In genomic region chr11:121419839-121420238, GRCh38 we compare ENCODE assay signal across 21 cellular contexts. TPM values are rescaled to one million over a fixed set of nuclear protein-coding genes. Genes with fewer than 3 reads are reported as not detected.
DNase-seq lines count a peak whose midpoint lies in the region; ATAC-seq and TF ChIP-seq lines count a peak whose summit lies in the region.
"Had no signal": no experiment of that assay in that cellular context is flagged by ENCODE, and none has a peak within 500 bp of the region (broad histone marks: within the 10 kb centered on the region; RNA-seq: fewer than 3 reads in every experiment).

No MANE protein-coding gene starts in this region.

- DNase-seq in right cardiac atrium (peak in 2 of 3 donors; percentile 53 to 77), left ventricle myocardium inferior (no peak), iPS-NIHi7 (ENCODE audit: extremely low spot score) (no peak)
- DNase-seq in activated CD4-positive, alpha-beta memory T cell treated with anti-CD3 and anti-CD28 coated beads for 36 hours: no peak
- DNase-seq in activated CD8-positive, alpha-beta T cell treated with anti-CD3 and anti-CD28 coated beads, Interleukin-2, amount 10 ng/mL, durations not matched to agents 7 days and 5 days: no peak
- DNase-seq: activated T-cell treated with anti-CD3 and anti-CD28 coated beads, Interleukin-2, amount 50 U/mL, for 4 hours; Caco-2; effector CD4-positive, alpha-beta T cell; foreskin fibroblast; Kasumi-1; NCI-H1417; NCI-H2107; stimulated activated CD4-positive, alpha-beta T cell treated with anti-CD3 and anti-CD28 coated beads, Interleukin-12 subunit alpha, Interleukin-12 subunit beta, amount 100 ng/mL, for 4 hours; T-helper 9 cell had no signal

- H3K27me3 ChIP-seq in right cardiac atrium (ENCODE audit: control insufficient read depth, insufficient read depth): no peaks in the 10 kb centered on the region
- H3K27me3 ChIP-seq in left ventricle myocardium inferior (ENCODE audit: low read depth): no peaks in the 10 kb centered on the region
- no peaks in the 10 kb centered on the region for H3K27me3 ChIP-seq in KMS-11 (ENCODE audit: insufficient read depth, low read depth)
- H3K27me3 ChIP-seq: tibial artery had no signal

- POLR2A ChIA-PET in activated CD4-positive, alpha-beta memory T cell treated with anti-CD3 and anti-CD28 coated beads for 36 hours (lab: Charles Lee): interaction anchor here (0.8 to 0.9 kb wide), 2 partner anchors 13 to 17 kb away, joined by 3 read pairs; no protein-coding TSS in a partner anchor
- POLR2A ChIA-PET in activated CD8-positive, alpha-beta T cell treated with anti-CD3 and anti-CD28 coated beads, Interleukin-2, amount 10 ng/mL, durations not matched to agents 7 days and 5 days (lab: Charles Lee): interaction anchor here (2.1 kb wide), 1 partner anchor 32 kb away, joined by 8 read pairs; no protein-coding TSS in a partner anchor

- no peaks in the 10 kb centered on the region for H3K36me3 ChIP-seq in left ventricle myocardium inferior
- no peaks in the 10 kb centered on the region for H3K36me3 ChIP-seq in KMS-11 (ENCODE audit: insufficient read depth)
- H3K36me3 ChIP-seq: tibial artery had no signal

- H3K27me3 Mint-ChIP-seq in activated CD4-positive, alpha-beta memory T cell treated with anti-CD3 and anti-CD28 coated beads for 36 hours: no peaks in the 10 kb centered on the region
- peaks cover 2% of the 10 kb centered on the region for H3K27me3 Mint-ChIP-seq in activated CD8-positive, alpha-beta T cell treated with anti-CD3 and anti-CD28 coated beads, Interleukin-2, amount 10 ng/mL, durations not matched to agents 7 days and 5 days (ENCODE audit: low read depth)
- H3K27me3 Mint-ChIP-seq: stimulated activated naive CD8-positive, alpha-beta T cell treated with anti-CD3 and anti-CD28 coated beads, Interleukin-15, Interleukin-2, amounts not matched to agents 100 ng/mL and 50 ng/mL, for 24 hours had no signal

- 28% methylated on average over 4 of the region's 4 CpGs for WGBS in right cardiac atrium

- no peaks in the 10 kb centered on the region for H3K36me3 Mint-ChIP-seq in activated CD4-positive, alpha-beta memory T cell treated with anti-CD3 and anti-CD28 coated beads for 36 hours
- H3K36me3 Mint-ChIP-seq in activated CD8-positive, alpha-beta T cell treated with anti-CD3 and anti-CD28 coated beads, Interleukin-2, amount 10 ng/mL, durations not matched to agents 7 days and 5 days (ENCODE audit: low read depth): peaks cover 13% of the 10 kb centered on the region

- no peak overlapping the region for H3K4me3 ChIP-seq in right cardiac atrium (ENCODE audit: low read length)
- no peak overlapping the region for H3K4me3 ChIP-seq in left ventricle myocardium inferior
- no peak overlapping the region for H3K4me3 ChIP-seq in KMS-11 (IDR thresholded peaks at IDR 0.05; ENCODE audit: insufficient read depth, low read depth, low read length)
- H3K4me3 ChIP-seq: GM23338, tibial artery had no signal

- TF ChIP-seq CTCF in left ventricle myocardium inferior (IDR thresholded peaks at IDR 0.05; ENCODE audit: borderline replicate concordance): no peak
- TF ChIP-seq CTCF in KMS-11 (conservative IDR thresholded peaks at IDR 0.05; ENCODE audit: low read depth, low read length): no peak

- H3K9me3 ChIP-seq in right cardiac atrium (ENCODE audit: control insufficient read depth, low read length) (no peaks in the 10 kb centered on the region), left ventricle myocardium inferior (replicated peaks) (no peaks in the 10 kb centered on the region)
- H3K9me3 ChIP-seq: Caco-2, tibial artery had no signal

- no peaks in the 10 kb centered on the region for H3K9me3 Mint-ChIP-seq in activated CD4-positive, alpha-beta memory T cell treated with anti-CD3 and anti-CD28 coated beads for 36 hours
- H3K9me3 Mint-ChIP-seq in activated CD8-positive, alpha-beta T cell treated with anti-CD3 and anti-CD28 coated beads, Interleukin-2, amount 10 ng/mL, durations not matched to agents 7 days and 5 days (ENCODE audit: insufficient read depth): no peaks in the 10 kb centered on the region
- H3K9me3 Mint-ChIP-seq: activated T-cell treated with anti-CD3 and anti-CD28 coated beads, Interleukin-2, amount 50 U/mL, for 4 hours; stimulated activated naive CD8-positive, alpha-beta T cell treated with anti-CD3 and anti-CD28 coated beads, Interleukin-15, Interleukin-2, amounts not matched to agents 100 ng/mL and 50 ng/mL, for 24 hours had no signal

- H3K27ac ChIP-seq in right cardiac atrium (ENCODE audit: low read length): no peak overlapping the region
- no peak overlapping the region for H3K27ac ChIP-seq in left ventricle myocardium inferior (replicated peaks)
- peak overlapping the region; percentile 75 for H3K27ac ChIP-seq in KMS-11
- H3K27ac ChIP-seq: tibial artery had no signal

- peaks cover 85% of the 10 kb centered on the region for H3K4me1 Mint-ChIP-seq in activated CD4-positive, alpha-beta memory T cell treated with anti-CD3 and anti-CD28 coated beads for 36 hours (ENCODE audit: low read depth)
- H3K4me1 Mint-ChIP-seq in activated CD8-positive, alpha-beta T cell treated with anti-CD3 and anti-CD28 coated beads, Interleukin-2, amount 10 ng/mL, durations not matched to agents 7 days and 5 days (ENCODE audit: low read depth): peaks cover 72% of the 10 kb centered on the region

- peaks cover 7% of the 10 kb centered on the region for H3K4me1 ChIP-seq in right cardiac atrium (ENCODE audit: control insufficient read depth, insufficient read depth, low read length)
- peaks cover 37% of the 10 kb centered on the region for H3K4me1 ChIP-seq in left ventricle myocardium inferior
- peaks cover 76% of the 10 kb centered on the region for H3K4me1 ChIP-seq in KMS-11 (ENCODE audit: low read depth, poor library complexity, severe bottlenecking)
- H3K4me1 ChIP-seq: Caco-2 had no signal

- H3K4me2 ChIP-seq in KMS-11: peak overlapping the region; percentile 73
- H3K4me2 ChIP-seq: GM23338 had no signal

- H3K9ac ChIP-seq in KMS-11: peak overlapping the region; percentile 25; the same call in 1 of the 2 replicates

- CTCF ChIA-PET in activated CD4-positive, alpha-beta memory T cell treated with anti-CD3 and anti-CD28 coated beads for 36 hours (lab: Charles Lee): interaction anchor here (1.1 kb wide), 2 partner anchors 15 to 30 kb away, joined by 3 to 4 read pairs; no protein-coding TSS in a partner anchor
- CTCF ChIA-PET in activated CD8-positive, alpha-beta T cell treated with anti-CD3 and anti-CD28 coated beads, Interleukin-2, amount 10 ng/mL, durations not matched to agents 7 days and 5 days (lab: Charles Lee): interaction anchor here (0.7 to 2.2 kb wide), 6 partner anchors 9 to 101 kb away, joined by 3 to 10 read pairs (median 4); no protein-coding TSS in a partner anchor

- ATAC-seq in right cardiac atrium (peak; percentile 51 to 54), GM19455 (IDR thresholded peaks at IDR 0.05; ENCODE audit: unreplicated experiment) (no peak)
- ATAC-seq in activated CD8-positive, alpha-beta T cell treated with anti-CD3 and anti-CD28 coated beads, Interleukin-2, amount 10 ng/mL, durations not matched to agents 7 days and 5 days: no peak
- ATAC-seq: activated T-cell treated with anti-CD3 and anti-CD28 coated beads, Interleukin-2, amount 50 U/mL, for 4 hours; GM23338; Panc1; WTC11 had no signal

- H3K79me2 ChIP-seq in KMS-11 (ENCODE audit: insufficient read depth, low read depth): no peaks in the 10 kb centered on the region

- H4K20me1 ChIP-seq in KMS-11 (ENCODE audit: insufficient read depth): no peaks in the 10 kb centered on the region

- H3K27ac Mint-ChIP-seq in activated CD4-positive, alpha-beta memory T cell treated with anti-CD3 and anti-CD28 coated beads for 36 hours: peak overlapping the region; percentile 49
- no peak overlapping the region for H3K27ac Mint-ChIP-seq in activated CD8-positive, alpha-beta T cell treated with anti-CD3 and anti-CD28 coated beads, Interleukin-2, amount 10 ng/mL, durations not matched to agents 7 days and 5 days
- H3K27ac Mint-ChIP-seq: GM23338; stimulated activated naive CD8-positive, alpha-beta T cell treated with anti-CD3 and anti-CD28 coated beads, Interleukin-15, Interleukin-2, amounts not matched to agents 100 ng/mL and 50 ng/mL, for 24 hours; WTC11 had no signal

- no peak overlapping the region for H3K4me3 Mint-ChIP-seq in activated CD4-positive, alpha-beta memory T cell treated with anti-CD3 and anti-CD28 coated beads for 36 hours
- no peak overlapping the region for H3K4me3 Mint-ChIP-seq in activated CD8-positive, alpha-beta T cell treated with anti-CD3 and anti-CD28 coated beads, Interleukin-2, amount 10 ng/mL, durations not matched to agents 7 days and 5 days
- H3K4me3 Mint-ChIP-seq: activated T-cell treated with anti-CD3 and anti-CD28 coated beads, Interleukin-2, amount 50 U/mL, for 4 hours; GM23338; stimulated activated naive CD8-positive, alpha-beta T cell treated with anti-CD3 and anti-CD28 coated beads, Interleukin-15, Interleukin-2, amounts not matched to agents 100 ng/mL and 50 ng/mL, for 24 hours; WTC11 had no signal

- intact Hi-C loops in right cardiac atrium (cut with DNase I) (no loop called here), left ventricle myocardium inferior (cut with micrococcal nuclease) (no loop called here)
- intact Hi-C loops in activated CD4-positive, alpha-beta memory T cell treated with anti-CD3 and anti-CD28 coated beads for 36 hours (cut with micrococcal nuclease): loop anchor here (2.0 to 5.0 kb wide), 2 partner anchors 101 to 183 kb away; no protein-coding TSS in a partner anchor

- no peak overlapping the region for H2AFZ ChIP-seq in KMS-11 (ENCODE audit: low read depth)

RNA-seq across cellular contexts. Expression of gene SORL1, which starts 32.3 kb away (rescaled TPM):
- total RNA-seq in right cardiac atrium (1 to 10 TPM; 3.7 to 9.2 (median 5.4) TPM), left ventricle myocardium inferior (7.1 TPM)
- polyA plus RNA-seq in right cardiac atrium: 0.57 TPM
- 10 to 100 TPM; 48.1 to 49.3 TPM for total RNA-seq in activated CD4-positive, alpha-beta memory T cell treated with anti-CD3 and anti-CD28 coated beads for 36 hours
- total RNA-seq in activated CD8-positive, alpha-beta T cell treated with anti-CD3 and anti-CD28 coated beads, Interleukin-2, amount 10 ng/mL, durations not matched to agents 7 days and 5 days: 100 to 1,000 TPM in 1 of 2 experiments, 10 to 100 TPM in 1; 98.9 to 107 TPM

Comparison
In these comparisons a context has a peak if more than half of its experiments do, and no peak if none do; other contexts are left out.
1. DNase-seq: peak in right cardiac atrium (2 of 3); none in left ventricle myocardium inferior (single experiment), activated CD4-positive, alpha-beta memory T cell treated with anti-CD3 and anti-CD28 coated beads for 36 hours (single experiment), activated CD8-positive, alpha-beta T cell treated with anti-CD3 and anti-CD28 coated beads, Interleukin-2, amount 10 ng/mL, durations not matched to agents 7 days and 5 days (single experiment) and iPS-NIHi7 (single experiment).
2. ATAC-seq: peak in right cardiac atrium (2 of 2); none in activated CD8-positive, alpha-beta T cell treated with anti-CD3 and anti-CD28 coated beads, Interleukin-2, amount 10 ng/mL, durations not matched to agents 7 days and 5 days (single experiment) and GM19455 (single experiment).